Comparison of ENCODE assay signal across 18 cellular contexts in genomic region chr11:87258171-87258833, GRCh38.
DNase-seq lines count a peak whose midpoint lies in the region; ATAC-seq, FAIRE-seq and TF ChIP-seq lines count a peak whose summit lies in the region.
"Had no signal": no experiment of that assay in that cellular context is flagged by ENCODE, and none has a peak within 500 bp of the region (broad histone marks: within the 10 kb centered on the region; RNA-seq: fewer than 3 reads in every experiment).

No MANE protein-coding gene starts in this region.

- H4K20me1 ChIP-seq in GM23338 (replicated peaks; ENCODE audit: insufficient read depth) (no peaks in the 10 kb centered on the region), Loucy (ENCODE audit: insufficient read depth, low read length, poor library complexity, severe bottlenecking) (no peaks in the 10 kb centered on the region)

- H3K9me2 ChIP-seq in GM23338 (ENCODE audit: insufficient read depth) (no peaks in the 10 kb centered on the region), Loucy (replicated peaks; ENCODE audit: low read depth, low read length) (no peaks in the 10 kb centered on the region)

- H3K4me1 ChIP-seq in GM23338 (ENCODE audit: insufficient read depth) (no peaks in the 10 kb centered on the region), Loucy (ENCODE audit: insufficient read depth, low read length, poor library complexity, severe bottlenecking) (peaks cover 16% of the 10 kb centered on the region), mesodermal cell (ENCODE audit: control insufficient read depth, insufficient read depth, low read length, poor library complexity, severe bottlenecking) (peaks cover 13% of the 10 kb centered on the region)

- POLR2A ChIA-PET in activated CD4-positive, alpha-beta T cell treated with anti-CD3 and anti-CD28 coated beads, Interleukin-2, amount 10 ng/mL, durations not matched to agents 7 days and 5 days (lab: Charles Lee) = no interaction called here

- H3F3A ChIP-seq in GM23338 (replicated peaks; ENCODE audit: low read depth) (no peaks in the 10 kb centered on the region), Loucy (ENCODE audit: low read depth) (no peaks in the 10 kb centered on the region)

- H3K27ac Mint-ChIP-seq in GM23338 = no peak overlapping the region
- H3K27ac Mint-ChIP-seq in activated CD8-positive, alpha-beta memory T cell treated with anti-CD3 and anti-CD28 coated beads, Interleukin-2, amount 10 ng/mL, durations not matched to agents 7 days and 5 days = no peak overlapping the region
- no peak overlapping the region for H3K27ac Mint-ChIP-seq in activated CD4-positive, alpha-beta T cell treated with anti-CD3 and anti-CD28 coated beads, Interleukin-2, amount 10 ng/mL, durations not matched to agents 7 days and 5 days
- H3K27ac Mint-ChIP-seq: CD4-positive, alpha-beta memory T cell had no signal

- no peaks in the 10 kb centered on the region for H3K36me3 ChIP-seq in GM23338 (ENCODE audit: insufficient read depth)
- no peaks in the 10 kb centered on the region for H3K36me3 ChIP-seq in Loucy (ENCODE audit: insufficient read depth, low read length)
- H3K36me3 ChIP-seq in mesodermal cell (ENCODE audit: control insufficient read depth, insufficient read depth, low read length) = no peaks in the 10 kb centered on the region

- peaks cover 7% of the 10 kb centered on the region; the same call in 2 of the 3 replicates for H3K4me1 Mint-ChIP-seq in GM23338
- peaks cover 8% of the 10 kb centered on the region for H3K4me1 Mint-ChIP-seq in activated CD8-positive, alpha-beta memory T cell treated with anti-CD3 and anti-CD28 coated beads, Interleukin-2, amount 10 ng/mL, durations not matched to agents 7 days and 5 days
- H3K4me1 Mint-ChIP-seq in activated CD4-positive, alpha-beta T cell treated with anti-CD3 and anti-CD28 coated beads, Interleukin-2, amount 10 ng/mL, durations not matched to agents 7 days and 5 days = peaks cover 7% of the 10 kb centered on the region

- 100% methylated on average over 1 of the region's 1 CpG; no CpG with 5 or more reads in 1 of the 2 experiments for WGBS in mesodermal cell (ENCODE audit: insufficient coverage in 2 of 2), 2 experiments

- no peak for FAIRE-seq in GM19239 (lab: Jason Lieb, UNC)
- FAIRE-seq: D721Med had no signal

- H3K27ac ChIP-seq in GM23338 (ENCODE audit: low read depth) (no peak overlapping the region), mesodermal cell (ENCODE audit: low read depth, low read length, severe bottlenecking) (peak overlapping the region; percentile 61)

- H3K36me3 Mint-ChIP-seq in GM23338 (ENCODE audit: low read depth) = no peaks in the 10 kb centered on the region
- H3K36me3 Mint-ChIP-seq in activated CD8-positive, alpha-beta memory T cell treated with anti-CD3 and anti-CD28 coated beads, Interleukin-2, amount 10 ng/mL, durations not matched to agents 7 days and 5 days = peaks cover 3% of the 10 kb centered on the region
- H3K36me3 Mint-ChIP-seq in activated CD4-positive, alpha-beta T cell treated with anti-CD3 and anti-CD28 coated beads, Interleukin-2, amount 10 ng/mL, durations not matched to agents 7 days and 5 days (ENCODE audit: low read depth) = no peaks in the 10 kb centered on the region

- CTCF ChIA-PET in activated CD8-positive, alpha-beta memory T cell treated with anti-CD3 and anti-CD28 coated beads, Interleukin-2, amount 10 ng/mL, durations not matched to agents 7 days and 5 days (lab: Charles Lee) = no interaction called here
- CTCF ChIA-PET in activated CD4-positive, alpha-beta T cell treated with anti-CD3 and anti-CD28 coated beads, Interleukin-2, amount 10 ng/mL, durations not matched to agents 7 days and 5 days (lab: Charles Lee) = no interaction called here

- ATAC-seq in GM23338 (peak; percentile 32; the same call in 1 of the 3 replicates), GM19035 (IDR thresholded peaks at IDR 0.05; ENCODE audit: unreplicated experiment) (no peak)
- no peak for ATAC-seq in activated CD8-positive, alpha-beta memory T cell treated with anti-CD3 and anti-CD28 coated beads, Interleukin-2, amount 10 ng/mL, durations not matched to agents 7 days and 5 days
- ATAC-seq: HCT116 had no signal

- no peak overlapping the region for H3K4me2 ChIP-seq in GM23338
- peak overlapping the region; percentile 56 for H3K4me2 ChIP-seq in Loucy (ENCODE audit: low read depth, low read length, poor library complexity, severe bottlenecking)

- H3K4me3 Mint-ChIP-seq in GM23338 = no peak overlapping the region
- no peak overlapping the region for H3K4me3 Mint-ChIP-seq in activated CD8-positive, alpha-beta memory T cell treated with anti-CD3 and anti-CD28 coated beads, Interleukin-2, amount 10 ng/mL, durations not matched to agents 7 days and 5 days
- no peak overlapping the region for H3K4me3 Mint-ChIP-seq in activated CD4-positive, alpha-beta T cell treated with anti-CD3 and anti-CD28 coated beads, Interleukin-2, amount 10 ng/mL, durations not matched to agents 7 days and 5 days
- H3K4me3 Mint-ChIP-seq: CD4-positive, alpha-beta memory T cell had no signal

- H3K9me3 Mint-ChIP-seq in GM23338 = no peaks in the 10 kb centered on the region
- no peaks in the 10 kb centered on the region for H3K9me3 Mint-ChIP-seq in activated CD8-positive, alpha-beta memory T cell treated with anti-CD3 and anti-CD28 coated beads, Interleukin-2, amount 10 ng/mL, durations not matched to agents 7 days and 5 days (ENCODE audit: low read depth)
- H3K9me3 Mint-ChIP-seq in activated CD4-positive, alpha-beta T cell treated with anti-CD3 and anti-CD28 coated beads, Interleukin-2, amount 10 ng/mL, durations not matched to agents 7 days and 5 days = no peaks in the 10 kb centered on the region
- H3K9me3 Mint-ChIP-seq: CD4-positive, alpha-beta memory T cell had no signal

- H3K27me3 Mint-ChIP-seq in GM23338 (ENCODE audit: insufficient read depth, low read depth, poor library complexity) = peaks cover 2% of the 10 kb centered on the region
- H3K27me3 Mint-ChIP-seq in activated CD8-positive, alpha-beta memory T cell treated with anti-CD3 and anti-CD28 coated beads, Interleukin-2, amount 10 ng/mL, durations not matched to agents 7 days and 5 days = no peaks in the 10 kb centered on the region
- no peaks in the 10 kb centered on the region for H3K27me3 Mint-ChIP-seq in activated CD4-positive, alpha-beta T cell treated with anti-CD3 and anti-CD28 coated beads, Interleukin-2, amount 10 ng/mL, durations not matched to agents 7 days and 5 days
- H3K27me3 Mint-ChIP-seq: CD4-positive, alpha-beta memory T cell had no signal

- H2AFZ ChIP-seq in GM23338 = no peak overlapping the region
- H2AFZ ChIP-seq in Loucy (ENCODE audit: low read length) = no peak overlapping the region

- H3K27me3 ChIP-seq in GM23338 (ENCODE audit: insufficient read depth) (no peaks in the 10 kb centered on the region), Loucy (ENCODE audit: insufficient read depth, low read length, poor library complexity, severe bottlenecking) (no peaks in the 10 kb centered on the region)

- H3K9me3 ChIP-seq in Loucy (ENCODE audit: insufficient read depth, low read depth, low read length) (no peaks in the 10 kb centered on the region), mesodermal cell (ENCODE audit: control insufficient read depth, low read length) (no peaks in the 10 kb centered on the region)

- TF ChIP-seq CTCF in GM23338 (conservative IDR thresholded peaks at IDR 0.05; ENCODE audit: low read depth in 2 of 2) (no peak), Loucy (conservative IDR thresholded peaks at IDR 0.05; ENCODE audit: low read length) (no peak)

- H3K4me3 ChIP-seq in GM23338 (no peak overlapping the region), Loucy (ENCODE audit: low read length, poor library complexity, severe bottlenecking) (no peak overlapping the region), mesodermal cell (ENCODE audit: extremely low read depth, insufficient read depth, low read length, poor library complexity, severe bottlenecking) (no peak overlapping the region)

- H3K79me2 ChIP-seq in GM23338 (replicated peaks; ENCODE audit: insufficient read depth) = no peaks in the 10 kb centered on the region
- H3K79me2 ChIP-seq in Loucy (ENCODE audit: insufficient read depth, low read length) = no peaks in the 10 kb centered on the region

- peak overlapping the region; percentile 37 for H3K9ac ChIP-seq in Loucy (ENCODE audit: low read depth, low read length, poor library complexity, severe bottlenecking)

- DNase-seq in GM23338 (ENCODE audit: low spot score) (no peak), dermis blood vessel endothelial cell (peak; percentile 42), GM19239 (ENCODE audit: insufficient read length, low spot score) (no peak)
- no peak for DNase-seq in activated CD8-positive, alpha-beta memory T cell treated with anti-CD3 and anti-CD28 coated beads, Interleukin-2, amount 10 ng/mL, durations not matched to agents 7 days and 5 days
- DNase-seq in activated CD4-positive, alpha-beta T cell treated with anti-CD3 and anti-CD28 coated beads, Interleukin-2, amount 10 ng/mL, durations not matched to agents 7 days and 5 days = no peak
- DNase-seq: CD4-positive, alpha-beta memory T cell; DMS79; NCI-H187 treated with DMSO at 0.1 percent for 48 hours; NCI-H2171; NCI-H446; NK-92 treated with Interleukin-12 subunit alpha and Interleukin-12 subunit beta, amount 100 ng/mL, for 24 hours; RPMI8226; SIG-M5 had no signal

TF ChIP-seq in GM23338, 12 proteins besides CTCF, POLR2A, EP300 and RAD21 (continues in another document):
- TF ChIP-seq REST (IDR thresholded peaks at IDR 0.05; ENCODE audit: unreplicated experiment) (no peak), EZH2phosphoT487 (IDR thresholded peaks at IDR 0.05; ENCODE audit: unreplicated experiment) (no peak)
